Comparison of ENCODE assay signal across 8 cellular contexts in genomic region chr11:76721755-76722677, GRCh38.
DNase-seq lines count a peak whose midpoint lies in the region; ATAC-seq and TF ChIP-seq lines count a peak whose summit lies in the region.

No MANE protein-coding gene starts in this region.

- H3K4me2 ChIP-seq in OCI-LY3 (ENCODE audit: low read length) = peak overlapping the region; percentile 58

- H3K9me3 ChIP-seq in OCI-LY3 (ENCODE audit: insufficient read depth, low read length) = no peaks in the 10 kb centered on the region

- H2AFZ ChIP-seq in OCI-LY3 (ENCODE audit: low read depth, low read length) = 0 out of 2 replicates have a peak overlapping the region, but pooled peaks have one; percentile 47

- POLR2A ChIA-PET in GM10248 (lab: Yijun Ruan, JAX) = interaction anchor here (0.5 kb wide), 1 partner anchor 82 kb away, joined by 11 read pairs; no protein-coding TSS in a partner anchor

- peaks cover 49% of the 10 kb centered on the region for H3K27me3 ChIP-seq in OCI-LY3 (ENCODE audit: low read depth, low read length)

- no peaks in the 10 kb centered on the region for H3K36me3 ChIP-seq in OCI-LY3 (replicated peaks; ENCODE audit: low read depth, low read length)

- no peak overlapping the region for H3K27ac ChIP-seq in OCI-LY3 (ENCODE audit: low read length)

- CTCF ChIA-PET in GM10248 (lab: Yijun Ruan, JAX) = interaction anchor here (0.7 to 7.8 kb wide), 35 partner anchors 11 to 299 kb away, joined by 3 to 66 read pairs (median 4); no protein-coding TSS in a partner anchor

- peak overlapping the region; percentile 35 for H3K4me3 ChIP-seq in OCI-LY3 (ENCODE audit: low read length)
- H3K4me3 ChIP-seq in epithelial cell of esophagus (ENCODE audit: low read length) = no peak overlapping the region

- TF ChIP-seq CTCF in GM10248 (IDR thresholded peaks at IDR 0.05; ENCODE audit: control extremely low read depth, extremely low read depth, low read depth, missing control alignments) (peak; percentile 84), OCI-LY3 (IDR thresholded peaks at IDR 0.05; ENCODE audit: low read depth, low read length) (peak; percentile 97), epithelial cell of esophagus (IDR thresholded peaks at IDR 0.05; ENCODE audit: insufficient read depth, low read depth, low read length, missing control alignments) (peak; percentile 89)

- DNase-seq in GM10248 (ENCODE audit: extremely low spot score) = peak; percentile 79
- DNase-seq in HS-27A (ENCODE audit: low read depth) = peak; percentile 51
- DNase-seq in activated T-cell treated with anti-CD3 and anti-CD28 coated beads for 24 hours (ENCODE audit: low read depth) = peak; percentile 65
- peak; percentile 79 for DNase-seq in epithelial cell of esophagus (ENCODE audit: low read depth)
- DNase-seq in middle frontal gyrus (ENCODE audit: extremely low spot score, low spot score) = peak; percentile 90
- DNase-seq in stimulated activated CD8-positive, alpha-beta memory T cell treated with anti-CD3 and anti-CD28 coated beads, Interleukin-4, amount 100 ng/mL, for 1 hour (ENCODE audit: low read depth in 2 of 2, low spot score in 1 of 2) = peak; percentile 47 to 48

- no peaks in the 10 kb centered on the region for H3K79me2 ChIP-seq in OCI-LY3 (ENCODE audit: low read length)

- no peak for ATAC-seq in HG03520 (IDR thresholded peaks at IDR 0.05; ENCODE audit: unreplicated experiment)

- no peaks in the 10 kb centered on the region for H4K20me1 ChIP-seq in OCI-LY3 (ENCODE audit: insufficient read depth, low read length)

- H3K4me1 ChIP-seq in OCI-LY3 (ENCODE audit: low read length) = peaks cover 4% of the 10 kb centered on the region; the same call in 1 of the 2 replicates

- no peak overlapping the region for H3K9ac ChIP-seq in OCI-LY3 (ENCODE audit: low read length)
